In the genomic region with DNA sequence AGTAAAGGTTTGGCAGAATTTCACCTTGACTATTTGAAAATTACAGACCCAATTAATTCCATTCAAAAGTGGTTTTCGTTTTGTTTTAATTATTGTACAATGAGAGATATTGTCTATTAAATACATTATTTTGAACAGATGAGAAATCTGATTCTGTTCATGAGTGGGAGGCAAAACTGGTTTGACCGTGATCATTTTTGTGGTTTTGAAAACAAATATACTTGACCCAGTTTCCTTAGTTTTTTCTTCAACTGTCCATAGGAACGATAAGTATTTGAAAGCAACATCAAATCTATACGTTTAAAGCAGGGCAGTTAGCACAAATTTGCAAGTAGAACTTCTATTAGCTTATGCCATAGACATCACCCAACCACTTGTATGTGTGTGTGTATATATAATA, we compare ENCODE assay signal across 19 cellular contexts.
"Had no signal": no experiment of that assay in that cellular context is flagged by ENCODE, and none has a peak within 500 bp of the region (broad histone marks: within the 10 kb centered on the region; RNA-seq: fewer than 3 reads in every experiment).

No MANE protein-coding gene starts in this region.

- H3K27ac Mint-ChIP-seq: activated CD4-positive, alpha-beta memory T cell treated with anti-CD3 and anti-CD28 coated beads for 36 hours; activated CD4-positive, alpha-beta T cell treated with anti-CD3 and anti-CD28 coated beads for 36 hours; activated naive CD4-positive, alpha-beta T cell treated with anti-CD3 and anti-CD28 coated beads, Interleukin-2, amount 50 U/mL, for 72 hours; activated T-helper 1 cell treated with anti-CD3 and anti-CD28 coated beads, Interleukin-12 subunit alpha, Interleukin-12 subunit beta, Interleukin-2, Interleukin-4 antibody, amounts not matched to agents 30 ng/mL and 10 ng/mL and 1 ng/mL, durations not matched to agents 14 hours and 24 hours and 36 hours; endodermal cell; progenitor cell of endocrine pancreas; WTC11 had no signal

- H3K27me3 ChIP-seq: right atrium auricular region, tibial nerve had no signal

- H3K9me3 Mint-ChIP-seq: activated CD4-positive, alpha-beta memory T cell treated with anti-CD3 and anti-CD28 coated beads for 36 hours; activated naive CD4-positive, alpha-beta T cell treated with anti-CD3 and anti-CD28 coated beads, Interleukin-2, amount 50 U/mL, for 72 hours; activated T-helper 1 cell treated with anti-CD3 and anti-CD28 coated beads, Interleukin-12 subunit alpha, Interleukin-12 subunit beta, Interleukin-2, Interleukin-4 antibody, amounts not matched to agents 30 ng/mL and 10 ng/mL and 1 ng/mL, durations not matched to agents 14 hours and 24 hours and 36 hours; endodermal cell; WTC11 had no signal

- H3K36me3 Mint-ChIP-seq: activated naive CD4-positive, alpha-beta T cell treated with anti-CD3 and anti-CD28 coated beads, Interleukin-2, amount 50 U/mL, for 72 hours had no signal

- H3K4me3 ChIP-seq: right atrium auricular region, tibial nerve had no signal

- H3K4me3 Mint-ChIP-seq: activated CD4-positive, alpha-beta memory T cell treated with anti-CD3 and anti-CD28 coated beads for 36 hours; activated CD4-positive, alpha-beta T cell treated with anti-CD3 and anti-CD28 coated beads for 36 hours; activated T-helper 1 cell treated with anti-CD3 and anti-CD28 coated beads, Interleukin-12 subunit alpha, Interleukin-12 subunit beta, Interleukin-2, Interleukin-4 antibody, amounts not matched to agents 30 ng/mL and 10 ng/mL and 1 ng/mL, durations not matched to agents 14 hours and 24 hours and 36 hours; endodermal cell; WTC11 had no signal

- H3K4me1 ChIP-seq: right atrium auricular region had no signal

- DNase-seq: activated CD4-positive, alpha-beta memory T cell treated with anti-CD3 and anti-CD28 coated beads for 36 hours; activated CD4-positive, alpha-beta T cell treated with anti-CD3 and anti-CD28 coated beads for 36 hours; activated gamma-delta T cell treated with Interleukin-2 at 50 U/mL for 16 hours; activated T-cell treated with anti-CD3 and anti-CD28 coated beads for 4 hours; caudate nucleus; endodermal cell; erythroblast; hypothalamus; occipital lobe; stimulated activated CD4-positive, alpha-beta T cell treated with anti-CD3 and anti-CD28 coated beads, Interleukin-12 subunit alpha, Interleukin-12 subunit beta, amount 100 ng/mL, for 4 hours; stimulated activated CD4-positive, alpha-beta T cell treated with anti-CD3 and anti-CD28 coated beads, Interleukin-1b, Interleukin-23, amount 100 ng/mL, for 48 hours; stimulated activated naive CD4-positive, alpha-beta T cell treated with Interleukin-2 at 50 U/mL for 16 hours had no signal

- H3K9me3 ChIP-seq: right atrium auricular region, tibial nerve had no signal

- ATAC-seq: activated CD4-positive, alpha-beta T cell treated with anti-CD3 and anti-CD28 coated beads for 36 hours; activated naive CD4-positive, alpha-beta T cell treated with anti-CD3 and anti-CD28 coated beads, Interleukin-2, amount 50 U/mL, for 72 hours; left lobe of liver; WTC11 had no signal

- H3K27me3 Mint-ChIP-seq: activated CD4-positive, alpha-beta memory T cell treated with anti-CD3 and anti-CD28 coated beads for 36 hours; activated CD4-positive, alpha-beta T cell treated with anti-CD3 and anti-CD28 coated beads for 36 hours; progenitor cell of endocrine pancreas had no signal

- H3K4me1 Mint-ChIP-seq: WTC11 had no signal

- H3K27ac ChIP-seq: right atrium auricular region, tibial nerve had no signal
